In genomic region chr17:76497699-76497978, GRCh38 we compare ENCODE assay signal across 9 cellular contexts. TPM values are rescaled to one million over a fixed set of nuclear protein-coding genes. Genes with fewer than 3 reads are reported as not detected.
A peak's percentile ranks its signal among the peaks of the same experiment; 100 is the strongest.
DNase-seq lines count a peak whose midpoint lies in the region; ATAC-seq and TF ChIP-seq lines count a peak whose summit lies in the region.
"Had no signal": no experiment of that assay in that cellular context is flagged by ENCODE, and none has a peak within 500 bp of the region (broad histone marks: within the 10 kb centered on the region; RNA-seq: fewer than 3 reads in every experiment).

No MANE protein-coding gene starts in this region.

- peak overlapping the region; percentile 98 for H3K4me3 ChIP-seq in PC-3 (ENCODE audit: low read length)
- H3K4me3 ChIP-seq in lower lobe of right lung, result peak overlapping the region; percentile 27

- H3K27me3 ChIP-seq in PC-3 (ENCODE audit: low read length) (no peaks in the 10 kb centered on the region), lower lobe of right lung (ENCODE audit: low read depth) (no peaks in the 10 kb centered on the region)

- peak overlapping the region; percentile 62 for H3K27ac ChIP-seq in PC-3 (ENCODE audit: low read length)
- H3K27ac ChIP-seq in caudate nucleus (ENCODE audit: low read depth, low read length), result peak overlapping the region; percentile 91
- peak overlapping the region; percentile 90 for H3K27ac ChIP-seq in lower lobe of right lung
- H3K27ac ChIP-seq in substantia nigra (ENCODE audit: low read depth, low read length, poor library complexity, severe bottlenecking), result peak overlapping the region; percentile 84

- peaks cover 51% of the 10 kb centered on the region for H3K79me2 ChIP-seq in PC-3 (ENCODE audit: low read length)

- POLR2A ChIA-PET in PC-3 (lab: Charles Lee; ENCODE audit: unreplicated experiment), result interaction anchor here (0.5 to 0.6 kb wide), 2 partner anchors 30 to 257 kb away, joined by 3 to 5 read pairs; no protein-coding TSS in a partner anchor

- H3K36me3 ChIP-seq in PC-3 (ENCODE audit: low read depth, low read length) (no peaks in the 10 kb centered on the region), lower lobe of right lung (no peaks in the 10 kb centered on the region)

- TF ChIP-seq CTCF in PC-3 (conservative IDR thresholded peaks at IDR 0.05; ENCODE audit: low read depth, low read length) (no peak), lower lobe of right lung (IDR thresholded peaks at IDR 0.05) (no peak), GM13977 (IDR thresholded peaks at IDR 0.05; ENCODE audit: extremely low read depth, insufficient read depth, missing control alignments) (no peak)

- peak overlapping the region; percentile 83 for H3K4me2 ChIP-seq in PC-3 (ENCODE audit: low read length)

- H3K9me3 ChIP-seq in PC-3 (ENCODE audit: low read length) (no peaks in the 10 kb centered on the region), lower lobe of right lung (no peaks in the 10 kb centered on the region)

- CTCF ChIA-PET in PC-3 (lab: Charles Lee), result interaction anchor here (0.6 kb wide), 1 partner anchor 113 kb away, joined by 3 read pairs; the partner anchor contains the start of gene SPHK1

- peak overlapping the region; percentile 31 for H3K9ac ChIP-seq in PC-3 (ENCODE audit: low read length)

- DNase-seq in PC-3 (no peak), caudate nucleus (lab: John Stamatoyannopoulos, UW) (no peak), lower lobe of right lung (no peak), substantia nigra (lab: John Stamatoyannopoulos, UW) (peak in 2 of 49 donors; percentile 57 to 58), NOMO-1 (lab: John Stamatoyannopoulos, UW; ENCODE audit: unreplicated experiment in 2 of 2) (no peak), superior temporal gyrus (ENCODE audit: extremely low spot score) (no peak), GM13977 (ENCODE audit: low spot score) (no peak)
- DNase-seq: activated CD4-positive, alpha-beta T cell treated with anti-CD3 and anti-CD28 coated beads for 4 hours had no signal

- peaks cover 7% of the 10 kb centered on the region; the same call in 1 of the 2 replicates for H4K20me1 ChIP-seq in PC-3 (ENCODE audit: low read length)

- BruUV-seq in PC-3 (replicated peaks; lab: Mats Ljungman, UMichigan), result no TSS peak

- H3F3A ChIP-seq in PC-3 (ENCODE audit: low read length, unreplicated experiment), result no peaks in the 10 kb centered on the region

- no peak for ATAC-seq in PC-3
- no peak for ATAC-seq in lower lobe of right lung
- no peak for ATAC-seq in GM19328 (IDR thresholded peaks at IDR 0.05; ENCODE audit: unreplicated experiment)

- H3K4me1 ChIP-seq in PC-3 (ENCODE audit: insufficient read depth, low read length), result peaks cover 44% of the 10 kb centered on the region
- H3K4me1 ChIP-seq in lower lobe of right lung, result peaks cover 80% of the 10 kb centered on the region

- intact Hi-C loops in PC-3 (cut with micrococcal nuclease) (no loop called here), lower lobe of right lung (cut with DNase I) (no loop called here)

- H3K9me2 ChIP-seq in PC-3 (replicated peaks; ENCODE audit: low read length), result no peaks in the 10 kb centered on the region

- in situ Hi-C loops in GM13977 (cut with MboI; ENCODE audit: low pct_unique_long_range_greater_than_20kb, low sequenced_read_pairs, unreplicated experiment), result no loop called here

- H2AFZ ChIP-seq in PC-3 (ENCODE audit: low read length), result peak overlapping the region; percentile 39

RNA-seq across cellular contexts. Expression of gene RHBDF2, which starts 3.6 kb away (rescaled TPM):
- 52.3 and 74.8 TPM in 2 replicates for total RNA-seq in PC-3 (2014; rRNA removed)
- 47.8 TPM for total RNA-seq in lower lobe of right lung

RNA-seq across cellular contexts. Expression of gene AANAT, which starts 30.2 kb away (rescaled TPM):
- total RNA-seq in PC-3 (2014; rRNA removed), result not detected in 2 replicates
- not detected for total RNA-seq in lower lobe of right lung

RNA-seq across cellular contexts. Expression of gene CYGB, which starts 39.9 kb away (rescaled TPM):
- total RNA-seq in PC-3 (2014; rRNA removed) (0.40 and 0.62 TPM in 2 replicates), lower lobe of right lung (30.2 TPM)

RNA-seq across cellular contexts. Expression of gene PRCD, which starts 42.2 kb away (rescaled TPM):
- total RNA-seq in PC-3 (2014; rRNA removed) (0.86 and 2.5 TPM in 2 replicates), lower lobe of right lung (8.2 TPM)

RNA-seq across cellular contexts. Expression of gene UBE2O, which starts 44.7 kb away (rescaled TPM):
- 64.7 and 77.3 TPM in 2 replicates for total RNA-seq in PC-3 (2014; rRNA removed)
- total RNA-seq in lower lobe of right lung, result 18.2 TPM

Comparison
In these comparisons a context has a peak if more than half of its experiments do, and no peak if none do; other contexts are left out.
1. RNA of gene CYGB, which starts 39.9 kb away (total RNA-seq): 30.2 TPM in lower lobe of right lung (single experiment); 0.40 to 0.62 TPM in PC-3; every median in the first group is over 10 times any median in the second.
2. Peak in every context shown above with its lines, with median percentiles within 50 percentile points of each other: H3K27ac ChIP-seq.